ENCODE assay signal across 24 cellular contexts in the genomic region with DNA sequence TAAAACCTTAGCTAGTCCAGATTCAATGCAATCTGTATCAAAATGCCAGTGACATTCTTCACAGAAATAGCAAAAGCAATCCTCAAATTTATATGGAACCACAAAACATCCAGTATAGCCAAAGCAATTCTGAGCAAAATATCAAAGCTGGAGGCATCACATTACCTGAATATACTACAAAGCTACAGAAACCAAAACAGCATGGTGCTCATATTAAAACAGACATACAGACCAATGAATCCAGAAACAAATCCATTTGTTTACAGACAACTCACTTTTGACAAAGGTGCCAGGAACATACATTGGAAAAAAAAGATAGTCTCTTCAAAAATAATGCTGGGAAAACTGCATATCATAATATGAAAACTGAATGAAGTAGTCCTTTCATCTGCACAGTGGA. TPM values are rescaled to one million over a fixed set of nuclear protein-coding genes. Genes with fewer than 3 reads are reported as not detected.
A peak's percentile ranks its signal among the peaks of the same experiment; 100 is the strongest.
DNase-seq lines count a peak whose midpoint lies in the region; ATAC-seq, FAIRE-seq and TF ChIP-seq lines count a peak whose summit lies in the region.
"Had no signal": no experiment of that assay in that cellular context is flagged by ENCODE, and none has a peak within 500 bp of the region (broad histone marks: within the 10 kb centered on the region; RNA-seq: fewer than 3 reads in every experiment).

No MANE protein-coding gene starts in this region.

- no peaks in the 10 kb centered on the region for H3K9me2 ChIP-seq in OCI-LY1 (ENCODE audit: low read depth, low read length)

- peak; percentile 18 for FAIRE-seq in GM19239 (lab: Jason Lieb, UNC)

- H3K4me1 Mint-ChIP-seq in activated naive CD8-positive, alpha-beta T cell treated with anti-CD3 and anti-CD28 coated beads, Interleukin-2, amount 50 U/mL, for 24 hours = peaks cover 63% of the 10 kb centered on the region
- H3K4me1 Mint-ChIP-seq in stimulated activated effector memory CD8-positive, alpha-beta T cell treated with anti-CD3 and anti-CD28 coated beads, Interleukin-12 subunit alpha, Interleukin-12 subunit beta, amount 100 ng/mL, for 72 hours = peaks cover 21% of the 10 kb centered on the region
- H3K4me1 Mint-ChIP-seq: CD4-positive, CD25-positive, alpha-beta regulatory T cell had no signal

- H3K79me2 ChIP-seq in OCI-LY1 (ENCODE audit: insufficient read depth, low read length) = peaks cover 86% of the 10 kb centered on the region

- H3K36me3 Mint-ChIP-seq in activated naive CD8-positive, alpha-beta T cell treated with anti-CD3 and anti-CD28 coated beads, Interleukin-2, amount 50 U/mL, for 24 hours (ENCODE audit: low read depth) = peaks cover 40% of the 10 kb centered on the region
- peaks cover 90% of the 10 kb centered on the region for H3K36me3 Mint-ChIP-seq in stimulated activated effector memory CD8-positive, alpha-beta T cell treated with anti-CD3 and anti-CD28 coated beads, Interleukin-12 subunit alpha, Interleukin-12 subunit beta, amount 100 ng/mL, for 72 hours
- H3K36me3 Mint-ChIP-seq: CD4-positive, CD25-positive, alpha-beta regulatory T cell had no signal

- no peak for ATAC-seq in activated naive CD8-positive, alpha-beta T cell treated with anti-CD3 and anti-CD28 coated beads, Interleukin-2, amount 50 U/mL, for 24 hours
- no peak for ATAC-seq in stimulated activated effector memory CD8-positive, alpha-beta T cell treated with anti-CD3 and anti-CD28 coated beads, Interleukin-12 subunit alpha, Interleukin-12 subunit beta, amount 100 ng/mL, for 72 hours
- ATAC-seq: Panc1 had no signal

- no peak overlapping the region for H3K27ac ChIP-seq in OCI-LY1 (ENCODE audit: low read depth, low read length, poor library complexity, severe bottlenecking)
- H3K27ac ChIP-seq in testis = no peak overlapping the region

- peaks cover 63% of the 10 kb centered on the region for H3K4me1 ChIP-seq in OCI-LY1 (ENCODE audit: insufficient read depth, low read length, severe bottlenecking)
- no peaks in the 10 kb centered on the region for H3K4me1 ChIP-seq in testis
- H3K4me1 ChIP-seq: Caco-2 had no signal

- peak overlapping the region; percentile 82 for H3K27ac Mint-ChIP-seq in activated naive CD8-positive, alpha-beta T cell treated with anti-CD3 and anti-CD28 coated beads, Interleukin-2, amount 50 U/mL, for 24 hours
- no peak overlapping the region for H3K27ac Mint-ChIP-seq in stimulated activated effector memory CD8-positive, alpha-beta T cell treated with anti-CD3 and anti-CD28 coated beads, Interleukin-12 subunit alpha, Interleukin-12 subunit beta, amount 100 ng/mL, for 72 hours
- H3K27ac Mint-ChIP-seq: CD4-positive, CD25-positive, alpha-beta regulatory T cell had no signal

- H3K27me3 ChIP-seq in OCI-LY1 (ENCODE audit: insufficient read depth, low read length) (no peaks in the 10 kb centered on the region), testis (no peaks in the 10 kb centered on the region)

- peak overlapping the region; percentile 13 for H3K4me3 ChIP-seq in OCI-LY1 (ENCODE audit: low read depth, low read length, poor library complexity, severe bottlenecking)
- no peak overlapping the region for H3K4me3 ChIP-seq in testis

- no peak for TF ChIP-seq POLR2A in testis (IDR thresholded peaks at IDR 0.05)

- intact Hi-C loops in testis (cut with DNase I; ENCODE audit: low total_unique reads) = no loop called here

- H3K9me3 Mint-ChIP-seq in activated naive CD8-positive, alpha-beta T cell treated with anti-CD3 and anti-CD28 coated beads, Interleukin-2, amount 50 U/mL, for 24 hours = peaks cover 6% of the 10 kb centered on the region
- no peaks in the 10 kb centered on the region for H3K9me3 Mint-ChIP-seq in stimulated activated effector memory CD8-positive, alpha-beta T cell treated with anti-CD3 and anti-CD28 coated beads, Interleukin-12 subunit alpha, Interleukin-12 subunit beta, amount 100 ng/mL, for 72 hours

- H3K9ac ChIP-seq in OCI-LY1 (ENCODE audit: low read length) = no peak overlapping the region

- H3K36me3 ChIP-seq in OCI-LY1 (ENCODE audit: insufficient read depth, low read length) = peaks cover 87% of the 10 kb centered on the region
- no peaks in the 10 kb centered on the region for H3K36me3 ChIP-seq in testis (ENCODE audit: low read depth, missing control alignments)

- H3K9me3 ChIP-seq in OCI-LY1 (ENCODE audit: low read length) = peaks cover 12% of the 10 kb centered on the region; the same call in 1 of the 2 replicates
- no peaks in the 10 kb centered on the region for H3K9me3 ChIP-seq in testis
- H3K9me3 ChIP-seq: Caco-2 had no signal

- DNase-seq in GM19239 (ENCODE audit: insufficient read length, low spot score) (no peak), NCI-H1417 (lab: John Stamatoyannopoulos, UW) (no peak), testis (no peak)
- no peak for DNase-seq in activated naive CD8-positive, alpha-beta T cell treated with anti-CD3 and anti-CD28 coated beads, Interleukin-2, amount 50 U/mL, for 24 hours
- no peak for DNase-seq in stimulated activated effector memory CD8-positive, alpha-beta T cell treated with anti-CD3 and anti-CD28 coated beads, Interleukin-12 subunit alpha, Interleukin-12 subunit beta, amount 100 ng/mL, for 72 hours (ENCODE audit: low spot score in 2 of 2)
- no peak for DNase-seq in effector CD8-positive, alpha-beta T cell (lab: John Stamatoyannopoulos, UW)
- DNase-seq: Caco-2; CD4-positive, CD25-positive, alpha-beta regulatory T cell; DMS 273 treated with DMSO at 0.1 percent for 48 hours; DMS79 treated with DMSO at 0.1 percent for 48 hours; H7; KBM-7; MM.1S; NCI-H1092; NCI-H1436 treated with DMSO at 0.1 percent for 48 hours; NCI-H1930; NCI-H226; NCI-H524; NCI-H774; NK-92 treated with Interleukin-12 subunit alpha and Interleukin-12 subunit beta, amount 100 ng/mL, for 24 hours; SIG-M5 had no signal

- H3K27me3 Mint-ChIP-seq in activated naive CD8-positive, alpha-beta T cell treated with anti-CD3 and anti-CD28 coated beads, Interleukin-2, amount 50 U/mL, for 24 hours = no peaks in the 10 kb centered on the region
- H3K27me3 Mint-ChIP-seq: CD4-positive, CD25-positive, alpha-beta regulatory T cell had no signal

- no peaks in the 10 kb centered on the region for H4K20me1 ChIP-seq in OCI-LY1 (ENCODE audit: insufficient read depth, low read length)

- peak overlapping the region; percentile 75 for H3K4me3 Mint-ChIP-seq in activated naive CD8-positive, alpha-beta T cell treated with anti-CD3 and anti-CD28 coated beads, Interleukin-2, amount 50 U/mL, for 24 hours
- peak overlapping the region; percentile 26 for H3K4me3 Mint-ChIP-seq in stimulated activated effector memory CD8-positive, alpha-beta T cell treated with anti-CD3 and anti-CD28 coated beads, Interleukin-12 subunit alpha, Interleukin-12 subunit beta, amount 100 ng/mL, for 72 hours
- H3K4me3 Mint-ChIP-seq: CD4-positive, CD25-positive, alpha-beta regulatory T cell had no signal

- TF ChIP-seq CTCF in OCI-LY1 (IDR thresholded peaks at IDR 0.05; ENCODE audit: low read length) (no peak), testis (IDR thresholded peaks at IDR 0.05) (no peak)

- peaks cover 4% of the 10 kb centered on the region; the same call in 1 of the 2 replicates for H3F3A ChIP-seq in OCI-LY1 (ENCODE audit: insufficient read depth, low read length)

- peak overlapping the region; percentile 26; the same call in 1 of the 2 replicates for H3K4me2 ChIP-seq in OCI-LY1 (ENCODE audit: low read length)

- no peak overlapping the region for H2AFZ ChIP-seq in OCI-LY1 (ENCODE audit: low read length)

RNA-seq across cellular contexts. Expression of a gene that starts 4.8 kb away (rescaled TPM):
- not detected for total RNA-seq in testis
- polyA plus RNA-seq in testis (ENCODE audit: insufficient read depth, low read depth, low replicate concordance) = not detected
- total RNA-seq: Caco-2; CD4-positive, CD25-positive, alpha-beta regulatory T cell; H7 had no signal
- polyA plus RNA-seq: BJ; CD4-positive, CD25-positive, alpha-beta regulatory T cell had no signal

RNA-seq across cellular contexts. Expression of a gene that starts 15.0 kb away (rescaled TPM):
- 1 to 10 TPM; 1.3 to 2.8 TPM for total RNA-seq in testis
- 5.4 TPM for polyA plus RNA-seq in testis (ENCODE audit: insufficient read depth, low read depth, low replicate concordance)
- total RNA-seq: H7 had no signal
- polyA plus RNA-seq: BJ had no signal

RNA-seq across cellular contexts. Expression of a gene that starts 15.6 kb away (rescaled TPM):
- 1 to 10 TPM in 1 of 2 donors, not detected in 1; 1.3 TPM for total RNA-seq in testis
- not detected for polyA plus RNA-seq in testis (ENCODE audit: insufficient read depth, low read depth, low replicate concordance)
- total RNA-seq: Caco-2; CD4-positive, CD25-positive, alpha-beta regulatory T cell; H7 had no signal
- polyA plus RNA-seq: BJ; CD4-positive, CD25-positive, alpha-beta regulatory T cell had no signal

RNA-seq across cellular contexts. Expression of a gene that starts 31.0 kb away (rescaled TPM):
- under 1 TPM in 1 of 2 donors, not detected in 1; 0.56 TPM for total RNA-seq in testis
- not detected for polyA plus RNA-seq in testis (ENCODE audit: insufficient read depth, low read depth, low replicate concordance)
- total RNA-seq: Caco-2; CD4-positive, CD25-positive, alpha-beta regulatory T cell; H7 had no signal
- polyA plus RNA-seq: BJ; CD4-positive, CD25-positive, alpha-beta regulatory T cell had no signal

RNA-seq across cellular contexts. Expression of a gene that starts 48.4 kb away (rescaled TPM):
- 1 to 10 TPM; 1.9 TPM for total RNA-seq in testis
- polyA plus RNA-seq in testis (ENCODE audit: insufficient read depth, low read depth, low replicate concordance) = 0.37 TPM
- total RNA-seq: Caco-2; CD4-positive, CD25-positive, alpha-beta regulatory T cell; H7 had no signal
- polyA plus RNA-seq: BJ had no signal
